ENCODE assay signal across 21 cellular contexts in the genomic region with DNA sequence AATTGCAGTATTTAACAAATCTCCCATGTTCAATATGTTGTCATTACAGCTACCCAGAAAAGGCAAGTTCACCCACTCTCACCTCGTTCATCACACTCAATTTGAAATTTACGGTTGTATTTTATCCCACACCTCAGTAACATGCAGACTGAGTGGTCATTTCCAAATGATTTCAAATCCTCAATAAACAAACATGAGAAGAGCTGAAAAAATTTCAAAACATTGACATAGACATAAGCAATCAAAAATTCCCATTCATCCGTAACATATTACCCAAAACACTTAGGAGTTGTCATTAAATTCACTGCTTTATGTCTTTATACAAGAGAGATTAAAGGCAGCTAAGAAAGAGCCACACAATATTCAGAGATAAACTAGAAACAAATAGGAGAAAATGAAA.
DNase-seq lines count a peak whose midpoint lies in the region; ATAC-seq, FAIRE-seq and TF ChIP-seq lines count a peak whose summit lies in the region.
"Had no signal": no experiment of that assay in that cellular context is flagged by ENCODE, and none has a peak within 500 bp of the region (broad histone marks: within the 10 kb centered on the region; RNA-seq: fewer than 3 reads in every experiment).

No MANE protein-coding gene starts in this region.

- H3K9me3 ChIP-seq in BE2C: no peaks in the 10 kb centered on the region
- H3K9me3 ChIP-seq: HAP-1 had no signal

- CTCF ChIA-PET in HEK293T (lab: Yijun Ruan, JAX): interaction anchor here (0.7 kb wide), 1 partner anchor 137 kb away, joined by 3 read pairs; no protein-coding TSS in a partner anchor

- peak overlapping the region; percentile 3; the same call in 1 of the 2 replicates for H3K4me3 ChIP-seq in BE2C (ENCODE audit: low read depth, low read length)
- H3K4me3 ChIP-seq: GM12878, HAP-1 had no signal

- peaks cover 29% of the 10 kb centered on the region for H3K4me1 ChIP-seq in BE2C

- ATAC-seq in GM18517 (IDR thresholded peaks at IDR 0.05; ENCODE audit: unreplicated experiment): no peak
- ATAC-seq: GM12878 had no signal

- H3K36me3 ChIP-seq in BE2C: no peaks in the 10 kb centered on the region
- H3K36me3 ChIP-seq: HAP-1 had no signal

- no peaks in the 10 kb centered on the region for H3K27me3 ChIP-seq in BE2C

- peak; percentile 26 for DNase-seq in DMS53 (lab: John Stamatoyannopoulos, UW)
- no peak for DNase-seq in DMS53 treated with DMSO at 0.1 percent for 48 hours (lab: John Stamatoyannopoulos, UW; ENCODE audit: unreplicated experiment)
- no peak for DNase-seq in BE2C
- DNase-seq in HEK293T (ENCODE audit: extremely low spot score): no peak
- no peak for DNase-seq in NCI-H2196 treated with DMSO at 0.1 percent for 48 hours (lab: John Stamatoyannopoulos, UW; ENCODE audit: unreplicated experiment)
- DNase-seq: AML-193; C1 segment of cervical spinal cord; Calu3; CD4-positive, alpha-beta memory T cell; COR-L47; DMS79; EL; GDM1; GOT3 had no signal

- peak; percentile 79 for FAIRE-seq in islet of Langerhans (lab: Jason Lieb, UNC)
- FAIRE-seq: A204.1, GM12878, GM18507, H54 had no signal

- no peak for TF ChIP-seq CTCF in BE2C (IDR thresholded peaks at IDR 0.05; ENCODE audit: low read depth, low read length)

- POLR2A ChIA-PET in HEK293T (lab: Yijun Ruan, JAX): no interaction called here

TF ChIP-seq in HEK293T, 16 proteins besides CTCF, POLR2A, EP300 and RAD21:
- TF ChIP-seq CTBP1 (IDR thresholded peaks at IDR 0.05; ENCODE audit: borderline replicate concordance) (peak; percentile 33; the same call in 1 of the 2 replicates), BHLHE40 (IDR thresholded peaks at IDR 0.05; ENCODE audit: borderline replicate concordance) (no peak), PKNOX1 (IDR thresholded peaks at IDR 0.05) (peak; percentile 57; the same call in 1 of the 2 replicates)
